Comparison of ENCODE assay signal across 8 cellular contexts in the genomic region with DNA sequence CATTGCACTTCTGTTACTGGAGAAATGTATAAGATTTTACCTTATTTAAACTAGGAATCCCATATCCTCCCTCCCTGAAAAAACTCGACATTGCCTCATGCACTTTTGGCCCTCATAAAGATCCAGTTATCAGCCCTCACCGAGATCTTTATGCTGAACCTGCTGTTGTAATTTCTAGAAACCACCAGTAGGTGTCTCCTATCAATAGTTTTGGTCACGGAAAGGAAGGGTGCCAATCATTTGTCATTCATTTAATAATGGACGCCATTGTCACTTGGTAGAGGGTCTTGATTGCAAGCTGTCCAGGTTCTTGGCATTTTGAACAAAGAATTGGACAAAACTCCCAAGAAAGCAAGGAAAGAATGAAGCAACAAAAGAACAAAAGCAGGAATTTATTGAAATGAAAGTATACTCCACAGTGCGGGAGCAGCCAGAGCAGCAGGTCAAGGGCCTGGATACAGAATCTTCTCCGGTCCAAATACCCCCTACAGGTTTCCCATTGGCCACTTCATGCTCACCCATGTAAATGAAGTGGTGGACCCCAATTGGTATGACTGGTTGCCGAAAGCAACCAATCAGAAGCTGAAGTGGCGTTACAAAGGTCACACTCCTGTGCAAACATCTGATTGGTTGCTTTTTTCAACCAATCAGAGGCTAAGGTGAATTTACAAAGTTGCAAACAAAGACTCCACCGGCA.
A peak's percentile ranks its signal among the peaks of the same experiment; 100 is the strongest.
DNase-seq lines count a peak whose midpoint lies in the region; ATAC-seq and TF ChIP-seq lines count a peak whose summit lies in the region.

No MANE protein-coding gene starts in this region.

- H3K9me3 ChIP-seq in RWPE2 (ENCODE audit: severe bottlenecking) = no peaks in the 10 kb centered on the region
- H3K9me3 ChIP-seq in esophagus muscularis mucosa = no peaks in the 10 kb centered on the region

- H3K9me3 Mint-ChIP-seq in activated CD4-positive, alpha-beta T cell treated with anti-CD3 and anti-CD28 coated beads, Interleukin-2, amount 10 ng/mL, durations not matched to agents 7 days and 5 days = no peaks in the 10 kb centered on the region
- H3K9me3 Mint-ChIP-seq in osteocyte (ENCODE audit: unreplicated experiment) = peaks cover 3% of the 10 kb centered on the region

- no peaks in the 10 kb centered on the region for H3K4me1 ChIP-seq in RWPE2 (ENCODE audit: insufficient read depth, poor library complexity, severe bottlenecking)
- H3K4me1 ChIP-seq in esophagus muscularis mucosa = peaks cover 0 to 5% (median 0%) of the 10 kb centered on the region in 4 donors

- no peak for TF ChIP-seq POLR2A in esophagus muscularis mucosa (IDR thresholded peaks at IDR 0.05; ENCODE audit: low read depth)

- 56% methylated on average over 9 of the region's 9 CpGs for WGBS in esophagus muscularis mucosa

- TF ChIP-seq EP300 in esophagus muscularis mucosa (IDR thresholded peaks at IDR 0.05) = no peak

- no peaks in the 10 kb centered on the region for H3K27me3 ChIP-seq in RWPE2 (ENCODE audit: insufficient read depth, poor library complexity, severe bottlenecking)
- H3K27me3 ChIP-seq in esophagus muscularis mucosa = no peaks in the 10 kb centered on the region

- no peaks in the 10 kb centered on the region for H3K36me3 Mint-ChIP-seq in activated CD4-positive, alpha-beta T cell treated with anti-CD3 and anti-CD28 coated beads, Interleukin-2, amount 10 ng/mL, durations not matched to agents 7 days and 5 days (ENCODE audit: low read depth)
- no peaks in the 10 kb centered on the region for H3K36me3 Mint-ChIP-seq in osteocyte (ENCODE audit: unreplicated experiment)

- H3K36me3 ChIP-seq in RWPE2 (ENCODE audit: low read depth) = no peaks in the 10 kb centered on the region
- H3K36me3 ChIP-seq in esophagus muscularis mucosa = no peaks in the 10 kb centered on the region

- no peak overlapping the region for H3K4me3 ChIP-seq in Jurkat, Clone E6-1 (ENCODE audit: low read length)
- no peak overlapping the region for H3K4me3 ChIP-seq in RWPE2 (ENCODE audit: severe bottlenecking)
- peak overlapping the region in 2 of 4 donors; percentile 15 to 22 for H3K4me3 ChIP-seq in esophagus muscularis mucosa

- no peak overlapping the region for H3K27ac Mint-ChIP-seq in activated CD4-positive, alpha-beta T cell treated with anti-CD3 and anti-CD28 coated beads, Interleukin-2, amount 10 ng/mL, durations not matched to agents 7 days and 5 days
- no peak overlapping the region for H3K27ac Mint-ChIP-seq in osteocyte (ENCODE audit: unreplicated experiment)

- CTCF ChIA-PET in activated CD4-positive, alpha-beta T cell treated with anti-CD3 and anti-CD28 coated beads, Interleukin-2, amount 10 ng/mL, durations not matched to agents 7 days and 5 days (lab: Charles Lee) = no interaction called here

- peaks cover 3% of the 10 kb centered on the region for H3K4me1 Mint-ChIP-seq in activated CD4-positive, alpha-beta T cell treated with anti-CD3 and anti-CD28 coated beads, Interleukin-2, amount 10 ng/mL, durations not matched to agents 7 days and 5 days
- H3K4me1 Mint-ChIP-seq in osteocyte (ENCODE audit: unreplicated experiment) = peaks cover 23% of the 10 kb centered on the region

- ATAC-seq in GM21576 (IDR thresholded peaks at IDR 0.05; ENCODE audit: unreplicated experiment) (peak; percentile 84), RWPE2 (ENCODE audit: low read depth) (no peak; the same call in 2 of the 3 replicates)

- intact Hi-C loops in esophagus muscularis mucosa (cut with DNase I) = no loop called here

- H3K27ac ChIP-seq in RWPE2 (ENCODE audit: poor library complexity, severe bottlenecking) (no peak overlapping the region), esophagus muscularis mucosa (replicated peaks in 1 of 4) (no peak overlapping the region)

- DNase-seq in activated CD4-positive, alpha-beta T cell treated with anti-CD3 and anti-CD28 coated beads, Interleukin-2, amount 10 ng/mL, durations not matched to agents 7 days and 5 days = peak; percentile 10
- no peak for DNase-seq in activated CD4-positive, alpha-beta T cell treated with anti-CD3 and anti-CD28 coated beads, Interleukin-2, amount 50 U/mL, for 1 hour
- peak; percentile 47 for DNase-seq in Jurkat, Clone E6-1 (ENCODE audit: low read depth, low spot score)
- DNase-seq in RWPE2 (ENCODE audit: low spot score) (no peak), esophagus muscularis mucosa (ENCODE audit: extremely low spot score) (no peak), osteocyte (ENCODE audit: extremely low spot score, unreplicated experiment) (no peak)
- DNase-seq in activated effector memory CD4-positive, alpha-beta T cell treated with Interleukin-2 at 50 U/mL for 16 hours = no peak

- TF ChIP-seq CTCF in RWPE2 (IDR thresholded peaks at IDR 0.05; ENCODE audit: poor library complexity, severe bottlenecking) (peak; percentile 85), esophagus muscularis mucosa (IDR thresholded peaks at IDR 0.05) (peak in 2 of 3 experiments; percentile 46 to 66), osteocyte (IDR thresholded peaks at IDR 0.05) (peak; percentile 76)

- no peak overlapping the region for H3K4me3 Mint-ChIP-seq in activated CD4-positive, alpha-beta T cell treated with anti-CD3 and anti-CD28 coated beads, Interleukin-2, amount 10 ng/mL, durations not matched to agents 7 days and 5 days
- peak overlapping the region; percentile 46 for H3K4me3 Mint-ChIP-seq in osteocyte (ENCODE audit: unreplicated experiment)

- POLR2A ChIA-PET in activated CD4-positive, alpha-beta T cell treated with anti-CD3 and anti-CD28 coated beads, Interleukin-2, amount 10 ng/mL, durations not matched to agents 7 days and 5 days (lab: Charles Lee) = no interaction called here

- no peaks in the 10 kb centered on the region for H3K27me3 Mint-ChIP-seq in activated CD4-positive, alpha-beta T cell treated with anti-CD3 and anti-CD28 coated beads, Interleukin-2, amount 10 ng/mL, durations not matched to agents 7 days and 5 days
- H3K27me3 Mint-ChIP-seq in osteocyte (ENCODE audit: unreplicated experiment) = no peaks in the 10 kb centered on the region

Comparison
In these comparisons a context has a peak if more than half of its experiments do, and no peak if none do; other contexts are left out.
1. DNase-seq: peak in activated CD4-positive, alpha-beta T cell treated with anti-CD3 and anti-CD28 coated beads, Interleukin-2, amount 10 ng/mL, durations not matched to agents 7 days and 5 days (single experiment) and Jurkat, Clone E6-1 (single experiment); none in activated CD4-positive, alpha-beta T cell treated with anti-CD3 and anti-CD28 coated beads, Interleukin-2, amount 50 U/mL, for 1 hour (single experiment), RWPE2 (single experiment), esophagus muscularis mucosa (single experiment), osteocyte (single experiment) and activated effector memory CD4-positive, alpha-beta T cell treated with Interleukin-2 at 50 U/mL for 16 hours (single experiment).
2. Peak in every context shown above with its lines, with median percentiles within 50 percentile points of each other: CTCF ChIP-seq.